ENCODE assay signal across 9 cellular contexts in the genomic region with DNA sequence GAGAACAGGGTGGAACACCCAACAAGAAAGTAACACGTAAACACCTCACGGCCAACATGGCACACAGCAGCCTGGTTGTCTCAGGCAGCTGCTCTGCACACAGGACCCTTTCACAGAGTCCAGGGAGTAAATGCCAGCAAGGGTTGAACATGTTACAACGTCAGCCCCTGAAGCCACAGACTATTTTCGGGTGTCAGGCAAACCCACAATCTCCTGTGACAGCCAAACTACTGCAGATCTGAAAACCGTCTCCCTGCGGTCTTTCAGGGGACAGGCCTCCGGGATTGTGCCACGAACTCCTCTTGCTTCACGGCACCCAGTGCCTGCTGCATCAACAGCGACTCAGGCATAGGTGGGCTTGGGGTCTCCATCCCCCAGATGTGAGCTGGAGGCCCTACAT.
DNase-seq lines count a peak whose midpoint lies in the region; ATAC-seq and TF ChIP-seq lines count a peak whose summit lies in the region.
"Had no signal": no experiment of that assay in that cellular context is flagged by ENCODE, and none has a peak within 500 bp of the region (broad histone marks: within the 10 kb centered on the region; RNA-seq: fewer than 3 reads in every experiment).

No MANE protein-coding gene starts in this region.

- no peaks in the 10 kb centered on the region for H3K9me3 Mint-ChIP-seq in activated CD8-positive, alpha-beta memory T cell treated with anti-CD3 and anti-CD28 coated beads, Interleukin-2, amount 10 ng/mL, durations not matched to agents 7 days and 5 days (ENCODE audit: low read depth)
- H3K9me3 Mint-ChIP-seq in natural killer cell (no peaks in the 10 kb centered on the region), neural progenitor cell (no peaks in the 10 kb centered on the region)

- H3K9ac ChIP-seq in KMS-11 (peak overlapping the region; percentile 22; the same call in 1 of the 2 replicates), neural progenitor cell (no peak overlapping the region)

- H3K36me3 Mint-ChIP-seq in activated CD8-positive, alpha-beta memory T cell treated with anti-CD3 and anti-CD28 coated beads, Interleukin-2, amount 10 ng/mL, durations not matched to agents 7 days and 5 days: peaks cover 22% of the 10 kb centered on the region
- no peaks in the 10 kb centered on the region for H3K36me3 Mint-ChIP-seq in natural killer cell
- no peaks in the 10 kb centered on the region for H3K36me3 Mint-ChIP-seq in neural progenitor cell

- peak overlapping the region; percentile 55 for H3K4me3 Mint-ChIP-seq in activated CD8-positive, alpha-beta memory T cell treated with anti-CD3 and anti-CD28 coated beads, Interleukin-2, amount 10 ng/mL, durations not matched to agents 7 days and 5 days
- H3K4me3 Mint-ChIP-seq in natural killer cell: peak overlapping the region; percentile 93
- no peak overlapping the region for H3K4me3 Mint-ChIP-seq in neural progenitor cell

- peak; percentile 59 for ATAC-seq in activated CD8-positive, alpha-beta memory T cell treated with anti-CD3 and anti-CD28 coated beads, Interleukin-2, amount 10 ng/mL, durations not matched to agents 7 days and 5 days
- peak; percentile 50 to 77 (median 71) for ATAC-seq in natural killer cell

- CTCF ChIA-PET in activated CD8-positive, alpha-beta memory T cell treated with anti-CD3 and anti-CD28 coated beads, Interleukin-2, amount 10 ng/mL, durations not matched to agents 7 days and 5 days (lab: Charles Lee): interaction anchor here (1.1 to 2.6 kb wide), 7 partner anchors 9 to 132 kb away, joined by 3 to 19 read pairs (median 6); no protein-coding TSS in a partner anchor

- peak overlapping the region; percentile 6; the same call in 1 of the 2 replicates for H2AFZ ChIP-seq in KMS-11 (ENCODE audit: low read depth)
- no peak overlapping the region for H2AFZ ChIP-seq in neural progenitor cell (replicated peaks)

- no peaks in the 10 kb centered on the region for H3K9me3 ChIP-seq in neural progenitor cell (ENCODE audit: low read depth)

- H3K27me3 ChIP-seq in KMS-11 (ENCODE audit: insufficient read depth, low read depth) (no peaks in the 10 kb centered on the region), neural progenitor cell (no peaks in the 10 kb centered on the region)

- H3K27ac ChIP-seq in KMS-11: peak overlapping the region; percentile 70
- H3K27ac ChIP-seq in neural progenitor cell: no peak overlapping the region

- H4K20me1 ChIP-seq in KMS-11 (ENCODE audit: insufficient read depth) (no peaks in the 10 kb centered on the region), neural progenitor cell (ENCODE audit: low read depth) (no peaks in the 10 kb centered on the region)

- H3K4me3 ChIP-seq in GM12865 (ENCODE audit: low read depth, low read length): no peak overlapping the region
- H3K4me3 ChIP-seq in KMS-11 (IDR thresholded peaks at IDR 0.05; ENCODE audit: insufficient read depth, low read depth, low read length): no peak overlapping the region
- H3K4me3 ChIP-seq in neural progenitor cell: no peak overlapping the region

- TF ChIP-seq CTCF in GM12865 (IDR thresholded peaks at IDR 0.05; ENCODE audit: insufficient read depth, low read depth, low read length, missing control alignments) (no peak), KMS-11 (conservative IDR thresholded peaks at IDR 0.05; ENCODE audit: low read depth, low read length) (no peak; the same call in 1 of the 2 replicates), natural killer cell (IDR thresholded peaks at IDR 0.05) (no peak), neural progenitor cell (IDR thresholded peaks at IDR 0.05) (no peak)

- DNase-seq in GM12865 (ENCODE audit: low read depth) (peak; percentile 70), natural killer cell (peak; percentile 66), HK-2 (ENCODE audit: unreplicated experiment) (no peak), neural progenitor cell (ENCODE audit: low spot score) (no peak), G401 (ENCODE audit: low spot score) (no peak), NCI-H1105 treated with DMSO at 0.1 percent for 48 hours (lab: John Stamatoyannopoulos, UW) (no peak)
- DNase-seq in activated CD8-positive, alpha-beta memory T cell treated with anti-CD3 and anti-CD28 coated beads, Interleukin-2, amount 10 ng/mL, durations not matched to agents 7 days and 5 days: peak; percentile 89
- DNase-seq: NCI-H524 had no signal

- no peaks in the 10 kb centered on the region; the same call in 1 of the 2 replicates for H3K79me2 ChIP-seq in KMS-11 (ENCODE audit: insufficient read depth, low read depth)
- no peaks in the 10 kb centered on the region for H3K79me2 ChIP-seq in neural progenitor cell (ENCODE audit: low read depth)

- H3K36me3 ChIP-seq in KMS-11 (ENCODE audit: insufficient read depth) (no peaks in the 10 kb centered on the region), neural progenitor cell (no peaks in the 10 kb centered on the region)

- peak overlapping the region; percentile 93 for H3K27ac Mint-ChIP-seq in activated CD8-positive, alpha-beta memory T cell treated with anti-CD3 and anti-CD28 coated beads, Interleukin-2, amount 10 ng/mL, durations not matched to agents 7 days and 5 days
- peak overlapping the region; percentile 94 to 96 for H3K27ac Mint-ChIP-seq in natural killer cell
- H3K27ac Mint-ChIP-seq in neural progenitor cell: no peak overlapping the region

- intact Hi-C loops in natural killer cell (cut with micrococcal nuclease): loop anchor here (1.0 to 5.0 kb wide), 6 partner anchors 26 to 330 kb away; a partner anchor contains a TSS

- H3F3A ChIP-seq in neural progenitor cell (ENCODE audit: low read depth): no peaks in the 10 kb centered on the region

- H3K4me1 Mint-ChIP-seq in activated CD8-positive, alpha-beta memory T cell treated with anti-CD3 and anti-CD28 coated beads, Interleukin-2, amount 10 ng/mL, durations not matched to agents 7 days and 5 days: peaks cover 83% of the 10 kb centered on the region
- H3K4me1 Mint-ChIP-seq in natural killer cell: peaks cover 77 to 81% of the 10 kb centered on the region in 2 donors
- H3K4me1 Mint-ChIP-seq in neural progenitor cell: peaks cover 3% of the 10 kb centered on the region

- peaks cover 73% of the 10 kb centered on the region for H3K4me1 ChIP-seq in KMS-11 (ENCODE audit: low read depth, poor library complexity, severe bottlenecking)
- H3K4me1 ChIP-seq in neural progenitor cell: no peaks in the 10 kb centered on the region

- no peaks in the 10 kb centered on the region for H3K27me3 Mint-ChIP-seq in activated CD8-positive, alpha-beta memory T cell treated with anti-CD3 and anti-CD28 coated beads, Interleukin-2, amount 10 ng/mL, durations not matched to agents 7 days and 5 days
- H3K27me3 Mint-ChIP-seq in natural killer cell (ENCODE audit: low read depth in 2 of 2) (no peaks in the 10 kb centered on the region), neural progenitor cell (ENCODE audit: insufficient read depth, low read depth) (no peaks in the 10 kb centered on the region)

- in situ Hi-C loops in G401 (cut with HindIII; ENCODE audit: low sequenced_read_pairs): no loop called here

- H3K4me2 ChIP-seq in KMS-11 (peak overlapping the region; percentile 89), neural progenitor cell (no peak overlapping the region)

Comparison
In these comparisons a context has a peak if more than half of its experiments do, and no peak if none do; other contexts are left out.
1. DNase-seq: peak in GM12865 (single experiment), activated CD8-positive, alpha-beta memory T cell treated with anti-CD3 and anti-CD28 coated beads, Interleukin-2, amount 10 ng/mL, durations not matched to agents 7 days and 5 days (single experiment) and natural killer cell (single experiment); none in HK-2 (single experiment), neural progenitor cell (single experiment), G401 (single experiment) and NCI-H1105 treated with DMSO at 0.1 percent for 48 hours (single experiment).